ENCODE assay signal across 13 cellular contexts in the genomic region with DNA sequence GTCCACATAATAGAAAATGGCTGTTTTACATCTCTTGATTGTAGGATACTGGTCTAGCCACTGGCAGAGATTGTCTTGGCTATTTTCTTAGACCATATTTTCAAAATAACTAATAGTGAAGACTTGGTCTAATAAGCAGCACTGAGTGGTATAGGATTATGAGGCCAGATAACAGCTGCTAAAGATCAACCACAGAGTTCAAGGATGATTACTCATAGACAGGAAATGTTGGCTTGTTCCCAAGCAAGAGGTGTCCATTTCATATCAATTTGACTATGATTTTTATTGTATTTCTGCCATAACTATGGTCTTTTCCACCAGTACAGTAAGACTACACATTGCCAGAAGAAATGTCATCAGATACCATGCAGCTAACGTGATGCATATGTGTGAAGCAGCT.
DNase-seq lines count a peak whose midpoint lies in the region; ATAC-seq, FAIRE-seq and TF ChIP-seq lines count a peak whose summit lies in the region.
"Had no signal": no experiment of that assay in that cellular context is flagged by ENCODE, and none has a peak within 500 bp of the region (broad histone marks: within the 10 kb centered on the region; RNA-seq: fewer than 3 reads in every experiment).

No MANE protein-coding gene starts in this region.

- peak; percentile 56 for DNase-seq in DMS53 treated with DMSO at 0.1 percent for 48 hours (lab: John Stamatoyannopoulos, UW; ENCODE audit: unreplicated experiment)
- peak; percentile 84 for DNase-seq in NCI-H226
- DNase-seq in bronchial epithelial cell (ENCODE audit: low read depth): peak; percentile 82
- DNase-seq in non-pigmented ciliary epithelial cell (ENCODE audit: low read depth): peak; percentile 68
- DNase-seq in dedifferentiated amniotic fluid mesenchymal stem cell (ENCODE audit: extremely low spot score): no peak
- DNase-seq in activated CD4-positive, CD25-positive, alpha-beta regulatory T cell treated with anti-CD3 and anti-CD28 coated beads, Interleukin-2, amount 50 U/mL, for 72 hours: no peak
- DNase-seq: activated T-cell treated with anti-CD3 and anti-CD28 coated beads, Interleukin-2, amount 50 U/mL, for 24 hours; gastrocnemius medialis; NCI-H1105; ovary; PC-9 had no signal

- no peaks in the 10 kb centered on the region for H3K36me3 ChIP-seq in bronchial epithelial cell (ENCODE audit: control insufficient read depth, insufficient read depth, low read length)
- H3K36me3 ChIP-seq: gastrocnemius medialis, ovary had no signal

- no peak overlapping the region for H3K4me3 ChIP-seq in bronchial epithelial cell (ENCODE audit: low read depth, low read length)
- H3K4me3 ChIP-seq: gastrocnemius medialis, ovary, PC-9 had no signal

- H3K27me3 ChIP-seq in bronchial epithelial cell (ENCODE audit: control insufficient read depth, insufficient read depth, low read length): no peaks in the 10 kb centered on the region
- H3K27me3 ChIP-seq: gastrocnemius medialis, ovary had no signal

- TF ChIP-seq CTCF in bronchial epithelial cell (IDR thresholded peaks at IDR 0.05; ENCODE audit: insufficient read depth, low read length, severe bottlenecking): no peak

- no peak for FAIRE-seq in bronchial epithelial cell (lab: Jason Lieb, UNC)

- no peak for ATAC-seq in GM18909 (IDR thresholded peaks at IDR 0.05; ENCODE audit: poor library complexity, unreplicated experiment)
- ATAC-seq in HG02610 (IDR thresholded peaks at IDR 0.05; ENCODE audit: unreplicated experiment): no peak
- ATAC-seq: gastrocnemius medialis had no signal

Comparison
In these comparisons a context has a peak if more than half of its experiments do, and no peak if none do; other contexts are left out.
1. DNase-seq: peak in DMS53 treated with DMSO at 0.1 percent for 48 hours (single experiment), NCI-H226 (single experiment), bronchial epithelial cell (single experiment) and non-pigmented ciliary epithelial cell (single experiment); none in dedifferentiated amniotic fluid mesenchymal stem cell (single experiment) and activated CD4-positive, CD25-positive, alpha-beta regulatory T cell treated with anti-CD3 and anti-CD28 coated beads, Interleukin-2, amount 50 U/mL, for 72 hours (single experiment).